In genomic region chr9:111601237-111602018, GRCh38 we compare ENCODE assay signal across 15 cellular contexts. TPM values are rescaled to one million over a fixed set of nuclear protein-coding genes. Genes with fewer than 3 reads are reported as not detected.
DNase-seq lines count a peak whose midpoint lies in the region; ATAC-seq, FAIRE-seq and TF ChIP-seq lines count a peak whose summit lies in the region.
"Had no signal": no experiment of that assay in that cellular context is flagged by ENCODE, and none has a peak within 500 bp of the region (broad histone marks: within the 10 kb centered on the region; RNA-seq: fewer than 3 reads in every experiment).

No MANE protein-coding gene starts in this region.

- H2AFZ ChIP-seq in SK-N-SH (ENCODE audit: low read depth) (0 out of 2 replicates have a peak overlapping the region, but pooled peaks have one; percentile 17), hepatocyte (no peak overlapping the region)

- intact Hi-C loops in Calu3 (cut with micrococcal nuclease; ENCODE audit: unreplicated experiment) = no loop called here

- peaks cover 13% of the 10 kb centered on the region for H3K27me3 Mint-ChIP-seq in activated T-helper 17 cell treated with anti-CD3 and anti-CD28 coated beads, Interleukin-2, amount 50 U/mL, for 72 hours
- H3K27me3 Mint-ChIP-seq in Calu3 (ENCODE audit: unreplicated experiment) = no peaks in the 10 kb centered on the region

- CTCF ChIA-PET in SK-N-SH (lab: Yijun Ruan, JAX) (interaction anchor here (2.1 kb wide), 1 partner anchor 20 kb away, joined by 7 read pairs; no protein-coding TSS in a partner anchor), Calu3 (lab: Charles Lee) (no interaction called here)

- H3K4me3 Mint-ChIP-seq in activated T-helper 17 cell treated with anti-CD3 and anti-CD28 coated beads, Interleukin-2, amount 50 U/mL, for 72 hours = peak overlapping the region; percentile 15
- no peak overlapping the region for H3K4me3 Mint-ChIP-seq in Calu3 (ENCODE audit: low read depth, unreplicated experiment)

- no peaks in the 10 kb centered on the region for H3K36me3 Mint-ChIP-seq in activated T-helper 17 cell treated with anti-CD3 and anti-CD28 coated beads, Interleukin-2, amount 50 U/mL, for 72 hours (ENCODE audit: low read depth)
- H3K36me3 Mint-ChIP-seq in Calu3 (ENCODE audit: insufficient read depth, unreplicated experiment) = peaks cover 22% of the 10 kb centered on the region

- H3K27me3 ChIP-seq in SK-N-SH (ENCODE audit: insufficient read depth) = no peaks in the 10 kb centered on the region
- no peaks in the 10 kb centered on the region for H3K27me3 ChIP-seq in hepatocyte
- H3K27me3 ChIP-seq: colonic mucosa had no signal

- H3K79me2 ChIP-seq in SK-N-SH (ENCODE audit: insufficient read depth) = no peaks in the 10 kb centered on the region
- peaks cover 7% of the 10 kb centered on the region for H3K79me2 ChIP-seq in hepatocyte

- H3K9me2 ChIP-seq in SK-N-SH (no peaks in the 10 kb centered on the region), hepatocyte (replicated peaks; ENCODE audit: insufficient read depth) (no peaks in the 10 kb centered on the region)

- no peak for DNase-seq in SK-N-SH
- DNase-seq in hepatocyte (ENCODE audit: low spot score) = peak; percentile 57
- DNase-seq in stromal cell of bone marrow (ENCODE audit: low read depth) = peak; percentile 23
- no peak for DNase-seq in GM12891 (ENCODE audit: insufficient read length, low spot score)
- DNase-seq in Calu3 = no peak
- DNase-seq: colonic mucosa; hippocampal formation; stimulated activated CD4-positive, alpha-beta T cell treated with anti-CD3 and anti-CD28 coated beads, Interleukin-12 subunit alpha, Interleukin-12 subunit beta, amount 100 ng/mL, for 4 hours; stimulated activated CD8-positive, alpha-beta memory T cell treated with anti-CD3 and anti-CD28 coated beads, Interleukin-4, amount 100 ng/mL, for 48 hours had no signal

- no peak overlapping the region for H3K4me3 ChIP-seq in SK-N-SH (ENCODE audit: low read depth in 2 of 2, low read length in 1 of 2)
- H3K4me3 ChIP-seq in hepatocyte = no peak overlapping the region
- H3K4me3 ChIP-seq: colonic mucosa had no signal

- no peak for TF ChIP-seq RAD21 in SK-N-SH (IDR thresholded peaks at IDR 0.05; ENCODE audit: low read length)

- BruUV-seq in Calu3 (replicated peaks; lab: Mats Ljungman, UMichigan) = no TSS peak

- H4K20me1 ChIP-seq in SK-N-SH (ENCODE audit: insufficient read depth) = no peaks in the 10 kb centered on the region
- H4K20me1 ChIP-seq in hepatocyte (ENCODE audit: insufficient read depth, poor library complexity, severe bottlenecking) = peaks cover 4% of the 10 kb centered on the region

- no peak for TF ChIP-seq POLR2A in GM12891 (IDR thresholded peaks at IDR 0.05; ENCODE audit: low read depth, low read length)

- H3K27ac ChIP-seq in SK-N-SH (ENCODE audit: low read depth in 2 of 2, low read length in 1 of 2) (peak overlapping the region in 1 of 2 experiments; percentile 13; a peak in 1 of 4 replicates), hepatocyte (peak overlapping the region; percentile 70)
- H3K27ac ChIP-seq: colonic mucosa, KMS-11 had no signal

- H3K9me3 Mint-ChIP-seq in activated T-helper 17 cell treated with anti-CD3 and anti-CD28 coated beads, Interleukin-2, amount 50 U/mL, for 72 hours = no peaks in the 10 kb centered on the region
- H3K9me3 Mint-ChIP-seq in Calu3 (ENCODE audit: low read depth, unreplicated experiment) = no peaks in the 10 kb centered on the region
- H3K9me3 Mint-ChIP-seq: activated T-helper 1 cell treated with anti-CD3 and anti-CD28 coated beads, Interleukin-12 subunit alpha, Interleukin-12 subunit beta, Interleukin-2, Interleukin-4 antibody, amounts not matched to agents 30 ng/mL and 10 ng/mL and 1 ng/mL, durations not matched to agents 14 hours and 24 hours and 36 hours had no signal

- H3K9ac ChIP-seq in SK-N-SH = no peak overlapping the region
- H3K9ac ChIP-seq: KMS-11 had no signal

- peaks cover 5% of the 10 kb centered on the region for H3K4me1 Mint-ChIP-seq in activated T-helper 17 cell treated with anti-CD3 and anti-CD28 coated beads, Interleukin-2, amount 50 U/mL, for 72 hours
- peaks cover 31% of the 10 kb centered on the region for H3K4me1 Mint-ChIP-seq in Calu3 (ENCODE audit: low read depth, unreplicated experiment)

- H3K9me3 ChIP-seq in SK-N-SH = no peaks in the 10 kb centered on the region
- H3K9me3 ChIP-seq in hepatocyte (ENCODE audit: low read depth) = no peaks in the 10 kb centered on the region
- H3K9me3 ChIP-seq: colonic mucosa had no signal

- no peak overlapping the region for H3K4me2 ChIP-seq in SK-N-SH
- H3K4me2 ChIP-seq in hepatocyte = peak overlapping the region; percentile 26
- H3K4me2 ChIP-seq: KMS-11 had no signal

- FAIRE-seq in GM12891 (lab: Jason Lieb, UNC) = no peak
- FAIRE-seq: G401.6 had no signal

- no peak for ATAC-seq in SK-N-SH treated with all-trans-retinoic acid at 6 μM for 48 hours
- no peak for ATAC-seq in activated T-helper 17 cell treated with anti-CD3 and anti-CD28 coated beads, Interleukin-2, amount 50 U/mL, for 72 hours (replicated peaks)
- no peak for ATAC-seq in HG03025 (IDR thresholded peaks at IDR 0.05; ENCODE audit: low FRiP score, unreplicated experiment)

- H3K4me1 ChIP-seq in SK-N-SH (ENCODE audit: control insufficient read depth in 1 of 2, insufficient read depth in 2 of 2, low read depth in 1 of 2, low read length in 1 of 2) (no peaks in the 10 kb centered on the region; a peak in 1 of 4 replicates), hepatocyte (ENCODE audit: insufficient read depth) (peaks cover 22% of the 10 kb centered on the region)
- H3K4me1 ChIP-seq: colonic mucosa had no signal

- H3K36me3 ChIP-seq in SK-N-SH (replicated peaks in 1 of 2; ENCODE audit: control insufficient read depth in 1 of 2, insufficient read depth in 2 of 2, low read length in 1 of 2) (peaks cover 5 to 7% of the 10 kb centered on the region in 2 experiments), hepatocyte (replicated peaks; ENCODE audit: insufficient read depth, low read depth) (no peaks in the 10 kb centered on the region)
- H3K36me3 ChIP-seq: colonic mucosa had no signal

- 69% methylated on average over 10 of the region's 10 CpGs for WGBS in SK-N-SH (ENCODE audit: low lambda C conversion rate)
- 56% methylated on average over 10 of the region's 10 CpGs for WGBS in hepatocyte (ENCODE audit: low lambda C conversion rate, missing lambda C conversion rate)

- H3F3A ChIP-seq in SK-N-SH (replicated peaks; ENCODE audit: insufficient read depth) = peaks cover 7% of the 10 kb centered on the region

- TF ChIP-seq CTCF in SK-N-SH (IDR thresholded peaks at IDR 0.05) = no peak
- no peak for TF ChIP-seq CTCF in hepatocyte (IDR thresholded peaks at IDR 0.05; ENCODE audit: poor library complexity)
- no peak for TF ChIP-seq CTCF in Calu3 (IDR thresholded peaks at IDR 0.05; ENCODE audit: unreplicated experiment)

- no peak for TF ChIP-seq EP300 in SK-N-SH (IDR thresholded peaks at IDR 0.05; ENCODE audit: borderline replicate concordance in 1 of 2, low read depth in 1 of 2, low read length in 1 of 2)

- no peak overlapping the region for H3K27ac Mint-ChIP-seq in activated T-helper 17 cell treated with anti-CD3 and anti-CD28 coated beads, Interleukin-2, amount 50 U/mL, for 72 hours
- no peak overlapping the region for H3K27ac Mint-ChIP-seq in Calu3 (ENCODE audit: unreplicated experiment)
- H3K27ac Mint-ChIP-seq: activated T-helper 1 cell treated with anti-CD3 and anti-CD28 coated beads, Interleukin-12 subunit alpha, Interleukin-12 subunit beta, Interleukin-2, Interleukin-4 antibody, amounts not matched to agents 30 ng/mL and 10 ng/mL and 1 ng/mL, durations not matched to agents 14 hours and 24 hours and 36 hours had no signal

- POLR2A ChIA-PET in SK-N-SH (lab: Yijun Ruan, JAX) = no interaction called here

TF ChIP-seq in SK-N-SH, 30 proteins besides CTCF, POLR2A, EP300 and RAD21 (continues in another document):
- TF ChIP-seq YY1 (IDR thresholded peaks at IDR 0.05; ENCODE audit: low read depth) = no peak
- TF ChIP-seq MAX (IDR thresholded peaks at IDR 0.05; ENCODE audit: low read depth) = no peak

TF ChIP-seq in SK-N-SH treated with all-trans-retinoic acid at 6 μM for 48 hours, 23 proteins besides CTCF, POLR2A, EP300 and RAD21 (continues in another document):
- TF ChIP-seq ISL1 (CRISPR knock-in tag; IDR thresholded peaks at IDR 0.05) (no peak), ZFP30 (CRISPR knock-in tag; IDR thresholded peaks at IDR 0.05) (no peak), ARNTL (CRISPR knock-in tag; IDR thresholded peaks at IDR 0.05; ENCODE audit: borderline replicate concordance, low read depth) (no peak), ESRRG (CRISPR knock-in tag; IDR thresholded peaks at IDR 0.05) (no peak)

TF ChIP-seq in GM12891, 5 proteins besides CTCF, POLR2A, EP300 and RAD21:
- TF ChIP-seq PAX5 (IDR thresholded peaks at IDR 0.05; ENCODE audit: insufficient read depth, low read length, severe bottlenecking) (no peak), POU2F2 (IDR thresholded peaks at IDR 0.05; ENCODE audit: low read depth, low read length) (no peak), SPI1 (IDR thresholded peaks at IDR 0.05; ENCODE audit: low read depth, low read length) (no peak), TAF1 (IDR thresholded peaks at IDR 0.05; ENCODE audit: low read depth, low read length) (no peak), POLR2AphosphoS5 (IDR thresholded peaks at IDR 0.05; ENCODE audit: low read depth, low read length) (no peak)

RNA-seq across cellular contexts. Expression of gene PTGR1, which starts 2.0 kb away (rescaled TPM):
- polyA plus RNA-seq in SK-N-SH (2012; rRNA removed) (33.0 and 38.4 TPM in 2 replicates), hepatocyte (163 and 266 TPM in 2 replicates)
- polyA plus RNA-seq in SK-N-SH (2012; cell fraction: cytosol; rRNA removed) = 43.4 and 51.2 TPM in 2 replicates
- 13.4 and 20.9 TPM in 2 replicates for polyA plus RNA-seq in SK-N-SH (2012; cell fraction: nucleus; rRNA removed)
- 1 to 10 TPM in 1 of 2 donors, under 1 TPM in 1; 0.61 to 5.5 TPM for total RNA-seq in activated T-helper 17 cell treated with anti-CD3 and anti-CD28 coated beads, Interleukin-2, amount 50 U/mL, for 72 hours
- total RNA-seq in hepatocyte (290 and 318 TPM in 2 replicates), Calu3 (2022) (22.3 and 24.2 TPM in 2 replicates)
- polyA plus RNA-seq in GM12891 (2012; ENCODE audit: low read depth, missing spikeins) = 26.5 TPM

RNA-seq across cellular contexts. Expression of gene DNAJC25, which starts 29.7 kb away (rescaled TPM):
- 3.3 and 4.4 TPM in 2 replicates for polyA plus RNA-seq in SK-N-SH (2012; rRNA removed)
- polyA plus RNA-seq in SK-N-SH (2012; cell fraction: cytosol; rRNA removed) = 4.5 and 6.2 TPM in 2 replicates
- 3.0 and 4.4 TPM in 2 replicates for polyA plus RNA-seq in SK-N-SH (2012; cell fraction: nucleus; rRNA removed)
- total RNA-seq in activated T-helper 17 cell treated with anti-CD3 and anti-CD28 coated beads, Interleukin-2, amount 50 U/mL, for 72 hours = 1 to 10 TPM; 3.8 to 9.6 TPM
- 16.0 and 16.1 TPM in 2 replicates for total RNA-seq in hepatocyte
- polyA plus RNA-seq in hepatocyte = 14.6 and 19.8 TPM in 2 replicates
- polyA plus RNA-seq in GM12891 (2012; ENCODE audit: low read depth, missing spikeins) = 4.2 TPM
- total RNA-seq in Calu3 (2022) = 5.0 and 6.3 TPM in 2 replicates

RNA-seq across cellular contexts. Expression of gene GNG10, which starts 60.0 kb away (rescaled TPM):
- polyA plus RNA-seq in SK-N-SH (2012; rRNA removed) (57.7 and 69.3 TPM in 2 replicates), hepatocyte (51.6 and 57.1 TPM in 2 replicates)
- polyA plus RNA-seq in SK-N-SH (2012; cell fraction: cytosol; rRNA removed) = 88.8 and 113 TPM in 2 replicates
- polyA plus RNA-seq in SK-N-SH (2012; cell fraction: nucleus; rRNA removed) = 14.8 and 14.9 TPM in 2 replicates
- 10 to 100 TPM; 12.3 to 31.9 TPM for total RNA-seq in activated T-helper 17 cell treated with anti-CD3 and anti-CD28 coated beads, Interleukin-2, amount 50 U/mL, for 72 hours
- total RNA-seq in hepatocyte (72.6 and 101 TPM in 2 replicates), Calu3 (2022) (17.8 and 21.5 TPM in 2 replicates)
- 12.2 TPM for polyA plus RNA-seq in GM12891 (2012; ENCODE audit: low read depth, missing spikeins)

Comparison
In these comparisons a context has a peak if more than half of its experiments do, and no peak if none do; other contexts are left out.
1. DNase-seq: peak in hepatocyte (single experiment) and stromal cell of bone marrow (single experiment); none in SK-N-SH (single experiment), GM12891 (single experiment) and Calu3 (single experiment).
2. RNA of gene PTGR1, which starts 2.0 kb away (total RNA-seq): 290 to 318 TPM in hepatocyte; 22.3 to 24.2 TPM in Calu3 and 0.61 to 5.5 TPM in activated T-helper 17 cell treated with anti-CD3 and anti-CD28 coated beads, Interleukin-2, amount 50 U/mL, for 72 hours; every median in the first group is over 10 times any median in the second.